In genomic region chr19:22633706-22634449, GRCh38 we compare ENCODE assay signal across 8 cellular contexts. TPM values are rescaled to one million over a fixed set of nuclear protein-coding genes. Genes with fewer than 3 reads are reported as not detected.
DNase-seq lines count a peak whose midpoint lies in the region; ATAC-seq, FAIRE-seq and TF ChIP-seq lines count a peak whose summit lies in the region.
"Not testable (repeated sequence)": the region's sequence is repeated elsewhere in the genome, so short reads cannot be mapped to it uniquely, and the experiment has no call there.

TSS of gene ZNF492 (plus strand) at chr19:22634324. CDS start at chr19:22653400, 19,076 bp downstream.

- not testable (repeated sequence) for FAIRE-seq in H54 (lab: Jason Lieb, UNC)

- ATAC-seq in CD4-positive, alpha-beta T cell (ENCODE audit: poor library complexity): peak; percentile 96
- ATAC-seq in right cardiac atrium: peak; percentile 100

- H3K4me1 Mint-ChIP-seq in CD4-positive, alpha-beta T cell (ENCODE audit: low read depth): peaks cover 16% of the 10 kb centered on the region

- intact Hi-C loops in CD4-positive, alpha-beta T cell (cut with DNase I, micrococcal nuclease): loop anchor here in 1 of 2 experiments (5.0 to 10.0 kb wide), 7 partner anchors 579 to 1979 kb away; partner anchors contain the start of genes ZNF257, ZNF726 and ZNF91
- intact Hi-C loops in right cardiac atrium (cut with DNase I); posterior vena cava (cut with DNase I): not testable (repeated sequence)

- peak within 1 kb of the TSS; percentile 96 for H3K4me3 Mint-ChIP-seq in CD4-positive, alpha-beta T cell

- H3K36me3 Mint-ChIP-seq in CD4-positive, alpha-beta T cell (ENCODE audit: low read depth): not testable (repeated sequence)

- TF ChIP-seq POLR2A in H54 (IDR thresholded peaks at IDR 0.05; ENCODE audit: low read depth, low read length): not testable (repeated sequence)

- CTCF ChIA-PET in CD4-positive, alpha-beta T cell (lab: Charles Lee): not testable (repeated sequence)

- not testable (repeated sequence) for H3K27me3 Mint-ChIP-seq in CD4-positive, alpha-beta T cell

- WGBS in right cardiac atrium: 22% methylated on average over 36 of the region's 36 CpGs

- H3K27me3 ChIP-seq in CD4-positive, alpha-beta T cell (ENCODE audit: control insufficient read depth, insufficient read depth, low read length); right cardiac atrium (ENCODE audit: control insufficient read depth, insufficient read depth): not testable (repeated sequence)

- H3K9me3 ChIP-seq in CD4-positive, alpha-beta T cell (ENCODE audit: control insufficient read depth, low read length); right cardiac atrium (ENCODE audit: control insufficient read depth, low read length): not testable (repeated sequence)

- peak within 1 kb of the TSS; percentile 83 for H3K27ac Mint-ChIP-seq in CD4-positive, alpha-beta T cell

- H3K9me3 Mint-ChIP-seq in CD4-positive, alpha-beta T cell: not testable (repeated sequence)

- not testable (repeated sequence) for H3K4me1 ChIP-seq in right cardiac atrium (ENCODE audit: control insufficient read depth, insufficient read depth, low read length)

- POLR2A ChIA-PET in CD4-positive, alpha-beta T cell (lab: Charles Lee): interaction anchor here (0.6 to 1.6 kb wide), 12 partner anchors 15 to 1978 kb away, joined by 3 to 13 read pairs (median 4); partner anchors contain the start of genes ZNF257, ZNF43, ZNF66 and ZNF681

- peak; percentile 65 to 86 (median 70) for DNase-seq in CD4-positive, alpha-beta T cell
- DNase-seq in H54 (ENCODE audit: insufficient read length, low spot score) (peak; percentile 35), OCI-M1 (lab: John Stamatoyannopoulos, UW) (peak; percentile 95), cardiac fibroblast (ENCODE audit: low read depth in 2 of 2) (peak; percentile 86 to 91), right cardiac atrium (peak; percentile 93 to 97 (median 96)), posterior vena cava (ENCODE audit: low spot score) (peak; percentile 96)
- DNase-seq in activated CD8-positive, alpha-beta memory T cell treated with anti-CD3 and anti-CD28 coated beads, Interleukin-2, amount 50 U/mL, for 1 hour (ENCODE audit: extremely low read depth): peak; percentile 61
- peak; percentile 49 to 57 for DNase-seq in stimulated activated CD8-positive, alpha-beta memory T cell treated with anti-CD3 and anti-CD28 coated beads, Interleukin-7, amount 100 ng/mL, for 1 hour (ENCODE audit: low read depth in 2 of 2)

- H3K4me3 ChIP-seq in cardiac fibroblast (replicated peaks in 1 of 2; ENCODE audit: low read depth in 2 of 2, low read length in 2 of 2) (peak within 1 kb of the TSS; percentile 60 to 65), right cardiac atrium (ENCODE audit: low read length) (peak within 1 kb of the TSS; percentile 66)

- H3K27ac ChIP-seq in CD4-positive, alpha-beta T cell (ENCODE audit: low read depth, low read length); right cardiac atrium (ENCODE audit: low read length): not testable (repeated sequence)

- not testable (repeated sequence) for TF ChIP-seq CTCF in CD4-positive, alpha-beta T cell (IDR thresholded peaks at IDR 0.05); cardiac fibroblast (IDR thresholded peaks at IDR 0.05; ENCODE audit: low read depth, low read length)

RNA-seq across cellular contexts. Expression of gene ZNF492, which starts in this region (rescaled TPM):
- 1 to 10 TPM; 1.1 to 1.2 TPM for total RNA-seq in CD4-positive, alpha-beta T cell
- total RNA-seq in right cardiac atrium: under 1 TPM in 3 of 4 donors, not detected in 1; 0.22 to 0.29 (median 0.23) TPM
- polyA plus RNA-seq in right cardiac atrium: 0.05 TPM
- total RNA-seq in posterior vena cava: under 1 TPM; 0.23 to 0.33 TPM

Comparison
In these comparisons a context has a peak if more than half of its experiments do, and no peak if none do; other contexts are left out.
1. Peak in DNase-seq, ATAC-seq and H3K4me3 ChIP-seq in right cardiac atrium; RNA of the gene not detected or under 1 TPM.
2. Peak in DNase-seq in posterior vena cava; RNA of the gene not detected or under 1 TPM.
3. DNase-seq: peak in every context shown above with its lines; median percentile 96 in right cardiac atrium; 96 in posterior vena cava; 95 in OCI-M1; 88 in cardiac fibroblast; 70 in CD4-positive, alpha-beta T cell; 61 in activated CD8-positive, alpha-beta memory T cell treated with anti-CD3 and anti-CD28 coated beads, Interleukin-2, amount 50 U/mL, for 1 hour; 53 in stimulated activated CD8-positive, alpha-beta memory T cell treated with anti-CD3 and anti-CD28 coated beads, Interleukin-7, amount 100 ng/mL, for 1 hour; 35 in H54.